In genomic region chr19:917323-918151, GRCh38 we compare ENCODE assay signal across 1 cellular context.
A peak's percentile ranks its signal among the peaks of the same experiment; 100 is the strongest.
TF ChIP-seq lines count a peak whose summit lies in the region.

Gene KISS1R (plus strand): TSS chr19:917333. CDS start chr19:917503, 170 bp downstream.

TF ChIP-seq in WTC11, 78 proteins besides CTCF, POLR2A, EP300 and RAD21 (continued from another document and continues in another):
- TF ChIP-seq FOXP4 (CRISPR knock-in tag; IDR thresholded peaks at IDR 0.05) (0 out of 2 replicates have a peak, but pooled peaks have one; percentile 9), ZNF232 (CRISPR knock-in tag; IDR thresholded peaks at IDR 0.05) (0 out of 2 replicates have a peak, but pooled peaks have one; percentile 48), SP1 (CRISPR knock-in tag; conservative IDR thresholded peaks at IDR 0.05) (peak; percentile 43; the same call in 1 of the 2 replicates), ERG (CRISPR knock-in tag; IDR thresholded peaks at IDR 0.05) (no peak), ZNF425 (CRISPR knock-in tag; conservative IDR thresholded peaks at IDR 0.05) (no peak), TEAD1 (CRISPR knock-in tag; IDR thresholded peaks at IDR 0.05) (peak; percentile 60; the same call in 1 of the 2 replicates), ZNF512 (CRISPR knock-in tag; IDR thresholded peaks at IDR 0.05; ENCODE audit: borderline replicate concordance) (no peak), RORB (CRISPR knock-in tag; IDR thresholded peaks at IDR 0.05) (no peak), MYBL2 (CRISPR knock-in tag; IDR thresholded peaks at IDR 0.05) (0 out of 2 replicates have a peak, but pooled peaks have one; percentile 15), SOX15 (CRISPR knock-in tag; IDR thresholded peaks at IDR 0.05) (no peak), TEAD4 (CRISPR knock-in tag; IDR thresholded peaks at IDR 0.05) (no peak), JUN (CRISPR knock-in tag; IDR thresholded peaks at IDR 0.05) (no peak), ZNF396 (CRISPR knock-in tag; IDR thresholded peaks at IDR 0.05; ENCODE audit: borderline replicate concordance) (no peak), ZNF317 (CRISPR knock-in tag; IDR thresholded peaks at IDR 0.05; ENCODE audit: borderline replicate concordance, low read depth) (0 out of 2 replicates have a peak, but pooled peaks have one; percentile 5), NR2C2 (CRISPR knock-in tag; IDR thresholded peaks at IDR 0.05) (no peak), ZBTB43 (CRISPR knock-in tag; IDR thresholded peaks at IDR 0.05) (no peak), GRHL2 (CRISPR knock-in tag; IDR thresholded peaks at IDR 0.05; ENCODE audit: insufficient replicate concordance, severe bottlenecking) (no peak), HMGXB4 (CRISPR knock-in tag; IDR thresholded peaks at IDR 0.05) (peak; percentile 99), HMGA2 (CRISPR knock-in tag; IDR thresholded peaks at IDR 0.05) (no peak), ZNF416 (CRISPR knock-in tag; IDR thresholded peaks at IDR 0.05) (no peak), AFF4 (CRISPR knock-in tag; IDR thresholded peaks at IDR 0.05; ENCODE audit: borderline replicate concordance) (no peak), FOXP1 (CRISPR knock-in tag; IDR thresholded peaks at IDR 0.05; ENCODE audit: borderline replicate concordance) (peak; percentile 64; the same call in 1 of the 2 replicates), ZBTB21 (CRISPR knock-in tag; IDR thresholded peaks at IDR 0.05; ENCODE audit: borderline replicate concordance) (no peak; the same call in 1 of the 2 replicates), EMX1 (CRISPR knock-in tag; IDR thresholded peaks at IDR 0.05) (0 out of 2 replicates have a peak, but pooled peaks have one; percentile 30), PRDM15 (CRISPR knock-in tag; IDR thresholded peaks at IDR 0.05) (no peak), ETV6 (CRISPR knock-in tag; IDR thresholded peaks at IDR 0.05) (peak; percentile 67), E2F1 (CRISPR knock-in tag; IDR thresholded peaks at IDR 0.05) (no peak), ATF3 (CRISPR knock-in tag; conservative IDR thresholded peaks at IDR 0.05) (no peak), MXD4 (CRISPR knock-in tag; IDR thresholded peaks at IDR 0.05; ENCODE audit: borderline replicate concordance) (no peak), ZNF281 (CRISPR knock-in tag; IDR thresholded peaks at IDR 0.05) (no peak), GABPB1 (CRISPR knock-in tag; IDR thresholded peaks at IDR 0.05) (no peak), OVOL2 (CRISPR knock-in tag; IDR thresholded peaks at IDR 0.05; ENCODE audit: borderline replicate concordance) (no peak), ZNF423 (CRISPR knock-in tag; IDR thresholded peaks at IDR 0.05) (peak; percentile 16)
